8 cellular contexts compared by ENCODE assay signal in the genomic region with DNA sequence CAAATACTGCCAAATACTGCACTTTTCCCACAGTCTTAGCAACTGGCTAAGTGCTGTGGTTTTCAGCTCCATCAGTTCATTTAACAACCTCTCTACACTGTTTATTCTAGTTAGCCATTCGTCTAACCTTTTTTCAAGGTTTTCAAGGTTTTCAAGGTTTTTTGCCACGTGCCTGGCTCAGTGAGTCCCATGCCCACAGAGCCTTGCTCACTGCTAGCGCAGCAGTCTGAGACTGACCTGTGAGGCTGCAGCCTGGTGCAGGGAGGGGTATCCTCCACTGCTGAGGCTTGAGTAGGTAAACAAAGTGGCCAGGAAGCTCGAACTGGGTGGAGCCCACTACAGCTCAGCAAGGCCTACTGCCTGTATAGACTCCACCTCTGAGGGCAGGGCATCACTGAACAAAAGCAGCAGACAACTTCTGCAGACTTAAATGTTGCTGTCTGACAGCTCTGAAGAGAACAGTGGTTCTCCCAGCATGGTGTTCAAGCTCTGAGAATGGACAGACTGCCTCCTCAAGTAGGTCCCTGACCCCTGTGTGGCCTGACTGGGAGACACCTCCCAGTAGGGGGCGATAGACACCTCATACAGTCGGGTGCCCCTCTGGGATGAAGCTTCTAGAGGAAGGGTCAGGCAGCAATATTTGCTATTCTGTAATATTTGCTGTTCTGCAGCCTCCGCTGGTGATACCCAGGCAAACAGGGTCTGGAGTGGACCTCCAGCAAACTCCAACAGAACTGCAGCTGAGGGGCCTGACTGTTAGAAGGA.
DNase-seq lines count a peak whose midpoint lies in the region; ATAC-seq and TF ChIP-seq lines count a peak whose summit lies in the region.
"Not testable (repeated sequence)": the region's sequence is repeated elsewhere in the genome, so short reads cannot be mapped to it uniquely, and the experiment has no call there.

No MANE protein-coding gene starts in this region.

- not testable (repeated sequence) for H3K9me3 Mint-ChIP-seq in H9

- not testable (repeated sequence) for H3K36me3 Mint-ChIP-seq in H9 (ENCODE audit: insufficient read depth in 1 of 3, low read depth in 3 of 3)

- H3K79me2 ChIP-seq in H9 (ENCODE audit: insufficient read depth, low read length); Karpas-422 (ENCODE audit: low read length); PC-3 (ENCODE audit: low read length); smooth muscle cell (ENCODE audit: low read depth): not testable (repeated sequence)

- H3K4ac ChIP-seq in H9 (ENCODE audit: low read depth, low read length): not testable (repeated sequence)

- no CpG with 5 or more reads among the region's 7 CpGs for WGBS in H9 (ENCODE audit: extremely low coverage, insufficient read length, low lambda C conversion rate)
- WGBS in smooth muscle cell (ENCODE audit: low lambda C conversion rate): 95% methylated on average over 7 of the region's 7 CpGs

- POLR2A ChIA-PET in PC-3 (lab: Charles Lee; ENCODE audit: unreplicated experiment): not testable (repeated sequence)

- not testable (repeated sequence) for H3K9me2 ChIP-seq in Karpas-422 (replicated peaks; ENCODE audit: insufficient read depth, low read length); PC-3 (replicated peaks; ENCODE audit: low read length)

- not testable (repeated sequence) for H4K20me1 ChIP-seq in H9 (ENCODE audit: control insufficient read depth, insufficient read depth, insufficient read length); Karpas-422 (ENCODE audit: insufficient read depth, low read depth, low read length); PC-3 (ENCODE audit: low read length); smooth muscle cell (ENCODE audit: low read depth)

- not testable (repeated sequence) for H2BK20ac ChIP-seq in H9 (ENCODE audit: low read depth, low read length, poor library complexity, severe bottlenecking)

- H3K36me3 ChIP-seq in Karpas-422 (ENCODE audit: insufficient read depth, low read length); PC-3 (ENCODE audit: low read depth, low read length); adipocyte (ENCODE audit: control insufficient read depth, insufficient read depth, low read length, severe bottlenecking); smooth muscle cell (ENCODE audit: low read depth): not testable (repeated sequence)

- not testable (repeated sequence) for H4K8ac ChIP-seq in H9 (replicated peaks; ENCODE audit: insufficient read length, low read depth, low read length)

- H3K4me3 Mint-ChIP-seq in H9: not testable (repeated sequence)

- not testable (repeated sequence) for H3K4me2 ChIP-seq in H9 (ENCODE audit: insufficient read depth, insufficient read length, low read length); Karpas-422 (ENCODE audit: low read depth, low read length, poor library complexity, severe bottlenecking); PC-3 (ENCODE audit: low read length); smooth muscle cell

- H4K5ac ChIP-seq in H9 (ENCODE audit: insufficient read length, low read depth, low read length): not testable (repeated sequence)

- ATAC-seq in PC-3: not testable (repeated sequence)

- not testable (repeated sequence) for H3K27me3 ChIP-seq in H9 (ENCODE audit: insufficient read depth, low read length); Karpas-422 (ENCODE audit: low read length); PC-3 (ENCODE audit: low read length); adipocyte (replicated peaks; ENCODE audit: control insufficient read depth, insufficient read depth, low read length); smooth muscle cell (ENCODE audit: low read depth)

- not testable (repeated sequence) for H3K9ac ChIP-seq in H9 (ENCODE audit: extremely low read depth, insufficient read length, low read length); Karpas-422 (ENCODE audit: low read length); PC-3 (ENCODE audit: low read length); adipocyte (ENCODE audit: low read length); smooth muscle cell (ENCODE audit: low read depth)

- TF ChIP-seq CTCF in H9 (conservative IDR thresholded peaks at IDR 0.05) (peak; percentile 52), epithelial cell of proximal tubule (conservative IDR thresholded peaks at IDR 0.05; ENCODE audit: low read depth, low read length) (peak; percentile 54), smooth muscle cell (IDR thresholded peaks at IDR 0.05; ENCODE audit: borderline replicate concordance, insufficient read depth, poor library complexity, severe bottlenecking) (peak; percentile 10)
- not testable (repeated sequence) for TF ChIP-seq CTCF in PC-3 (conservative IDR thresholded peaks at IDR 0.05; ENCODE audit: low read depth, low read length)

- H3K4me1 Mint-ChIP-seq in H9: not testable (repeated sequence)

- H3K23ac ChIP-seq in H9 (ENCODE audit: insufficient read length, low read depth, low read length): not testable (repeated sequence)

- not testable (repeated sequence) for H3F3A ChIP-seq in PC-3 (ENCODE audit: low read length, unreplicated experiment); smooth muscle cell (ENCODE audit: low read depth)

- not testable (repeated sequence) for H3T11ph ChIP-seq in H9 (ENCODE audit: low read length)

- CTCF ChIA-PET in PC-3 (lab: Charles Lee): not testable (repeated sequence)

- H3K4me3 ChIP-seq in Karpas-422 (ENCODE audit: low read length); PC-3 (ENCODE audit: low read length); epithelial cell of proximal tubule (ENCODE audit: low read depth, low read length); smooth muscle cell: not testable (repeated sequence)
- peak overlapping the region; percentile 25 for H3K4me3 ChIP-seq in adipocyte (ENCODE audit: low read length)

- not testable (repeated sequence) for H2AK5ac ChIP-seq in H9 (ENCODE audit: insufficient read length, low read length)

- not testable (repeated sequence) for H3K79me1 ChIP-seq in H9 (ENCODE audit: insufficient read depth, low read depth, low read length, poor library complexity, severe bottlenecking)

- H4K91ac ChIP-seq in H9 (ENCODE audit: insufficient read length, low read depth, low read length): not testable (repeated sequence)

- not testable (repeated sequence) for H3K56ac ChIP-seq in H9 (ENCODE audit: insufficient read length, low read depth, low read length)

- intact Hi-C loops in PC-3 (cut with micrococcal nuclease): not testable (repeated sequence)

- not testable (repeated sequence) for H3K14ac ChIP-seq in H9 (ENCODE audit: insufficient read depth, low read length)

- not testable (repeated sequence) for H2BK5ac ChIP-seq in H9 (ENCODE audit: insufficient read length, low read length)

- H3K23me2 ChIP-seq in H9 (ENCODE audit: insufficient read length, low read depth, low read length, poor library complexity, severe bottlenecking): not testable (repeated sequence)

- H2BK120ac ChIP-seq in H9 (ENCODE audit: low read depth, low read length, poor library complexity, severe bottlenecking): not testable (repeated sequence)

- not testable (repeated sequence) for H3K27ac Mint-ChIP-seq in H9

- not testable (repeated sequence) for BruUV-seq in PC-3 (replicated peaks; lab: Mats Ljungman, UMichigan)

- H3K27me3 Mint-ChIP-seq in H9 (ENCODE audit: low read depth): not testable (repeated sequence)

- not testable (repeated sequence) for H2BK12ac ChIP-seq in H9 (ENCODE audit: insufficient read length, low read depth, low read length)

- H3K27ac ChIP-seq in H9 (ENCODE audit: insufficient read length, low read depth, low read length); Karpas-422 (ENCODE audit: low read length); PC-3 (ENCODE audit: low read length); smooth muscle cell (ENCODE audit: low read depth): not testable (repeated sequence)

- H3K18ac ChIP-seq in H9 (ENCODE audit: insufficient read length, low read depth, low read length): not testable (repeated sequence)

- not testable (repeated sequence) for H3K9me3 ChIP-seq in H9 (ENCODE audit: control insufficient read depth, low read depth, low read length); Karpas-422 (ENCODE audit: low read length); PC-3 (ENCODE audit: low read length); adipocyte (ENCODE audit: control insufficient read depth, low read length); smooth muscle cell (replicated peaks; ENCODE audit: low read depth)

- DNase-seq in DMS53 treated with DMSO at 0.1 percent for 48 hours (lab: John Stamatoyannopoulos, UW; ENCODE audit: unreplicated experiment) (peak; percentile 12), Karpas-422 (peak; percentile 72), PC-3 (peak; percentile 29), epithelial cell of proximal tubule (ENCODE audit: low read depth) (peak; percentile 84), kidney tubule cell (ENCODE audit: low spot score) (peak; percentile 95)
- DNase-seq in H9; adipocyte (ENCODE audit: low read depth); smooth muscle cell (lab: John Stamatoyannopoulos, UW; ENCODE audit: unreplicated experiment): not testable (repeated sequence)

- not testable (repeated sequence) for H2BK15ac ChIP-seq in H9 (ENCODE audit: low read depth, low read length)

- H2AFZ ChIP-seq in H9 (ENCODE audit: low read length); Karpas-422 (ENCODE audit: low read length); smooth muscle cell (ENCODE audit: low read depth): not testable (repeated sequence)
- peak overlapping the region; percentile 33; the same call in 1 of the 2 replicates for H2AFZ ChIP-seq in PC-3 (ENCODE audit: low read length)

- H3K4me1 ChIP-seq in H9 (ENCODE audit: insufficient read depth, low read length); Karpas-422 (ENCODE audit: low read length); smooth muscle cell (ENCODE audit: low read depth): not testable (repeated sequence)
- H3K4me1 ChIP-seq in PC-3 (ENCODE audit: insufficient read depth, low read length) (peaks cover 19% of the 10 kb centered on the region), adipocyte (ENCODE audit: control insufficient read depth, insufficient read depth, low read length) (peaks cover 38% of the 10 kb centered on the region)
